Comparison of ENCODE assay signal across 16 cellular contexts in genomic region chr5:1486271-1486670, GRCh38.
"Had no signal": no experiment of that assay in that cellular context is flagged by ENCODE, and none has a peak within 500 bp of the region (broad histone marks: within the 10 kb centered on the region; RNA-seq: fewer than 3 reads in every experiment).

No MANE protein-coding gene starts in this region.

- H3K27ac ChIP-seq: ascending aorta, gastrocnemius medialis, lower lobe of right lung, parathyroid adenoma, tibial nerve, uterus had no signal

- H2AFZ ChIP-seq: parathyroid adenoma had no signal

- H3K4me1 ChIP-seq: ascending aorta, gastrocnemius medialis, lower lobe of right lung, parathyroid adenoma, uterus had no signal

- H3K79me2 ChIP-seq: parathyroid adenoma had no signal

- H3K27me3 Mint-ChIP-seq: activated CD4-positive, alpha-beta memory T cell treated with anti-CD3 and anti-CD28 coated beads for 36 hours; activated CD4-positive, alpha-beta T cell treated with anti-CD3 and anti-CD28 coated beads for 36 hours; natural killer cell treated with Interleukin-12 subunit alpha and Interleukin-12 subunit beta and Interleukin-15 and Interleukin-18, amount 100 ng/mL, for 72 hours; stimulated activated naive CD8-positive, alpha-beta T cell treated with anti-CD3 and anti-CD28 coated beads, Interleukin-15, Interleukin-2, amounts not matched to agents 100 ng/mL and 50 ng/mL, for 24 hours had no signal

- H3K9ac ChIP-seq: parathyroid adenoma had no signal

- H3K4me3 Mint-ChIP-seq: activated CD4-positive, alpha-beta memory T cell treated with anti-CD3 and anti-CD28 coated beads for 36 hours; activated CD4-positive, alpha-beta T cell treated with anti-CD3 and anti-CD28 coated beads for 36 hours; activated naive CD4-positive, alpha-beta T cell treated with anti-CD3 and anti-CD28 coated beads for 36 hours; stimulated activated naive CD8-positive, alpha-beta T cell treated with anti-CD3 and anti-CD28 coated beads, Interleukin-15, Interleukin-2, amounts not matched to agents 100 ng/mL and 50 ng/mL, for 24 hours had no signal

- H3K4me3 ChIP-seq: ascending aorta, gastrocnemius medialis, lower lobe of right lung, tibial nerve, uterus had no signal

- H3K27ac Mint-ChIP-seq: activated CD4-positive, alpha-beta memory T cell treated with anti-CD3 and anti-CD28 coated beads for 36 hours; activated CD4-positive, alpha-beta T cell treated with anti-CD3 and anti-CD28 coated beads for 36 hours; activated naive CD4-positive, alpha-beta T cell treated with anti-CD3 and anti-CD28 coated beads for 36 hours had no signal

- ATAC-seq: activated CD4-positive, alpha-beta T cell treated with anti-CD3 and anti-CD28 coated beads for 36 hours; gastrocnemius medialis; lower lobe of right lung; natural killer cell treated with Interleukin-12 subunit alpha and Interleukin-12 subunit beta and Interleukin-15 and Interleukin-18, amount 100 ng/mL, for 72 hours had no signal

- H3K9me3 ChIP-seq: ascending aorta, gastrocnemius medialis, lower lobe of right lung, tibial nerve, uterus had no signal

- H3K36me3 ChIP-seq: uterus had no signal

- DNase-seq: activated CD4-positive, alpha-beta memory T cell treated with anti-CD3 and anti-CD28 coated beads for 36 hours; activated CD4-positive, alpha-beta T cell treated with anti-CD3 and anti-CD28 coated beads for 36 hours; activated naive CD4-positive, alpha-beta T cell treated with anti-CD3 and anti-CD28 coated beads for 36 hours; activated T-cell treated with anti-CD3 and anti-CD28 coated beads, Interleukin-2, amount 50 U/mL, for 1 hour; cerebellar nuclear complex; cortex of kidney; gastrocnemius medialis; head of caudate nucleus; lower lobe of right lung; stimulated activated CD8-positive, alpha-beta memory T cell treated with anti-CD3 and anti-CD28 coated beads, Interleukin-4, amount 100 ng/mL, for 48 hours; uterus had no signal

- H3K27me3 ChIP-seq: ascending aorta, gastrocnemius medialis, tibial nerve, uterus had no signal

- H3K9me3 Mint-ChIP-seq: activated CD4-positive, alpha-beta memory T cell treated with anti-CD3 and anti-CD28 coated beads for 36 hours; activated naive CD4-positive, alpha-beta T cell treated with anti-CD3 and anti-CD28 coated beads for 36 hours; natural killer cell treated with Interleukin-12 subunit alpha and Interleukin-12 subunit beta and Interleukin-15 and Interleukin-18, amount 100 ng/mL, for 72 hours; stimulated activated naive CD8-positive, alpha-beta T cell treated with anti-CD3 and anti-CD28 coated beads, Interleukin-15, Interleukin-2, amounts not matched to agents 100 ng/mL and 50 ng/mL, for 24 hours had no signal
